In genomic region chr12:98698603-98699463, GRCh38 we compare ENCODE assay signal across 8 cellular contexts. TPM values are rescaled to one million over a fixed set of nuclear protein-coding genes. Genes with fewer than 3 reads are reported as not detected.
DNase-seq lines count a peak whose midpoint lies in the region; ATAC-seq, FAIRE-seq and TF ChIP-seq lines count a peak whose summit lies in the region.

No MANE protein-coding gene starts in this region.

- no peak overlapping the region for H3K4me3 ChIP-seq in esophagus squamous epithelium
- peak overlapping the region in 1 of 2 experiments; percentile 12 for H3K4me3 ChIP-seq in neutrophil (ENCODE audit: low read depth in 1 of 2, low read length in 1 of 2)

- H3K27ac Mint-ChIP-seq in Calu3 (ENCODE audit: unreplicated experiment) (no peak overlapping the region), type B pancreatic cell (no peak overlapping the region)
- peak overlapping the region; percentile 34 for H3K27ac Mint-ChIP-seq in activated CD8-positive, alpha-beta T cell treated with anti-CD3 and anti-CD28 coated beads, Interleukin-2, amount 10 ng/mL, durations not matched to agents 7 days and 5 days

- TF ChIP-seq CTCF in Calu3 (IDR thresholded peaks at IDR 0.05; ENCODE audit: unreplicated experiment) = peak; percentile 59
- TF ChIP-seq CTCF in esophagus squamous epithelium (IDR thresholded peaks at IDR 0.05) = peak in 5 of 6 experiments; percentile 26 to 64 (median 31)
- no peak for TF ChIP-seq CTCF in neutrophil (IDR thresholded peaks at IDR 0.05)
- no peak for TF ChIP-seq CTCF in type B pancreatic cell (conservative IDR thresholded peaks at IDR 0.05)

- H3K36me3 Mint-ChIP-seq in Calu3 (ENCODE audit: insufficient read depth, unreplicated experiment) (no peaks in the 10 kb centered on the region), type B pancreatic cell (peaks cover 28% of the 10 kb centered on the region)
- H3K36me3 Mint-ChIP-seq in activated CD8-positive, alpha-beta T cell treated with anti-CD3 and anti-CD28 coated beads, Interleukin-2, amount 10 ng/mL, durations not matched to agents 7 days and 5 days (ENCODE audit: low read depth) = peaks cover 33% of the 10 kb centered on the region

- H3K4me1 ChIP-seq in esophagus squamous epithelium (peaks cover 0 to 5% (median 0%) of the 10 kb centered on the region in 3 donors), neutrophil (ENCODE audit: control insufficient read depth in 1 of 2, insufficient read depth in 1 of 2, low read depth in 1 of 2, low read length in 1 of 2) (peaks cover 37 to 39% of the 10 kb centered on the region in 2 experiments)

- peak; percentile 96 for ATAC-seq in HG03175 (IDR thresholded peaks at IDR 0.05; ENCODE audit: unreplicated experiment)
- peak; percentile 82 for ATAC-seq in activated CD8-positive, alpha-beta T cell treated with anti-CD3 and anti-CD28 coated beads, Interleukin-2, amount 10 ng/mL, durations not matched to agents 7 days and 5 days

- H3K4me1 Mint-ChIP-seq in Calu3 (ENCODE audit: low read depth, unreplicated experiment) = no peaks in the 10 kb centered on the region
- peaks cover 1% of the 10 kb centered on the region for H3K4me1 Mint-ChIP-seq in activated CD8-positive, alpha-beta T cell treated with anti-CD3 and anti-CD28 coated beads, Interleukin-2, amount 10 ng/mL, durations not matched to agents 7 days and 5 days (ENCODE audit: low read depth)
- H3K4me1 Mint-ChIP-seq in type B pancreatic cell (ENCODE audit: unreplicated experiment) = peaks cover 11% of the 10 kb centered on the region

- H3K36me3 ChIP-seq in esophagus squamous epithelium (peaks cover 0 to 48% (median 0%) of the 10 kb centered on the region in 3 donors), neutrophil (peaks cover 80% of the 10 kb centered on the region)

- BruUV-seq in Calu3 (replicated peaks; lab: Mats Ljungman, UMichigan) = no TSS peak

- H3K9me3 Mint-ChIP-seq in Calu3 (ENCODE audit: low read depth, unreplicated experiment) (no peaks in the 10 kb centered on the region), type B pancreatic cell (no peaks in the 10 kb centered on the region)
- no peaks in the 10 kb centered on the region for H3K9me3 Mint-ChIP-seq in activated CD8-positive, alpha-beta T cell treated with anti-CD3 and anti-CD28 coated beads, Interleukin-2, amount 10 ng/mL, durations not matched to agents 7 days and 5 days (ENCODE audit: insufficient read depth)

- peak; percentile 88 for FAIRE-seq in GM19239 (lab: Jason Lieb, UNC)

- DNase-seq in Calu3 (peak; percentile 49), GM19239 (ENCODE audit: insufficient read length, low spot score) (peak; percentile 25), NCI-H526 treated with DMSO at 0.1 percent for 48 hours (lab: John Stamatoyannopoulos, UW) (peak; percentile 12), esophagus squamous epithelium (lab: John Stamatoyannopoulos, UW) (no peak), type B pancreatic cell (ENCODE audit: extremely low spot score, unreplicated experiment) (no peak)
- peak; percentile 66 for DNase-seq in activated CD8-positive, alpha-beta T cell treated with anti-CD3 and anti-CD28 coated beads, Interleukin-2, amount 10 ng/mL, durations not matched to agents 7 days and 5 days

- CTCF ChIA-PET in Calu3 (lab: Charles Lee) = interaction anchor here (1.9 kb wide), 1 partner anchor 300 kb away, joined by 10 read pairs; no protein-coding TSS in a partner anchor
- CTCF ChIA-PET in activated CD8-positive, alpha-beta T cell treated with anti-CD3 and anti-CD28 coated beads, Interleukin-2, amount 10 ng/mL, durations not matched to agents 7 days and 5 days (lab: Charles Lee) = interaction anchor here (0.7 to 2.0 kb wide), 8 partner anchors 12 to 299 kb away, joined by 3 to 13 read pairs (median 4); no protein-coding TSS in a partner anchor

- TF ChIP-seq POLR2A in esophagus squamous epithelium (IDR thresholded peaks at IDR 0.05) = no peak

- 35 to 42% methylated on average over 6 of the region's 6 CpGs for WGBS in esophagus squamous epithelium, 2 donors

- H3K9me3 ChIP-seq in esophagus squamous epithelium = no peaks in the 10 kb centered on the region
- no peaks in the 10 kb centered on the region for H3K9me3 ChIP-seq in neutrophil

- H3K27ac ChIP-seq in esophagus squamous epithelium (peak overlapping the region in 1 of 4 donors; percentile 21), neutrophil (peak overlapping the region; percentile 73)

- no peaks in the 10 kb centered on the region for H3K27me3 ChIP-seq in esophagus squamous epithelium
- no peaks in the 10 kb centered on the region for H3K27me3 ChIP-seq in neutrophil

- POLR2A ChIA-PET in activated CD8-positive, alpha-beta T cell treated with anti-CD3 and anti-CD28 coated beads, Interleukin-2, amount 10 ng/mL, durations not matched to agents 7 days and 5 days (lab: Charles Lee) = no interaction called here

- H3K27me3 Mint-ChIP-seq in Calu3 (ENCODE audit: unreplicated experiment) (no peaks in the 10 kb centered on the region), type B pancreatic cell (no peaks in the 10 kb centered on the region)
- H3K27me3 Mint-ChIP-seq in activated CD8-positive, alpha-beta T cell treated with anti-CD3 and anti-CD28 coated beads, Interleukin-2, amount 10 ng/mL, durations not matched to agents 7 days and 5 days (ENCODE audit: low read depth) = no peaks in the 10 kb centered on the region

- H3K4me3 Mint-ChIP-seq in Calu3 (ENCODE audit: low read depth, unreplicated experiment) = no peak overlapping the region
- no peak overlapping the region for H3K4me3 Mint-ChIP-seq in activated CD8-positive, alpha-beta T cell treated with anti-CD3 and anti-CD28 coated beads, Interleukin-2, amount 10 ng/mL, durations not matched to agents 7 days and 5 days
- no peak overlapping the region for H3K4me3 Mint-ChIP-seq in type B pancreatic cell

- intact Hi-C loops in Calu3 (cut with micrococcal nuclease; ENCODE audit: unreplicated experiment) = loop anchor here (1.0 to 2.0 kb wide), 2 partner anchors 240 to 299 kb away; no protein-coding TSS in a partner anchor
- intact Hi-C loops in esophagus squamous epithelium (cut with DNase I) = loop anchor here (5.0 kb wide), 1 partner anchor 298 kb away; no protein-coding TSS in a partner anchor

RNA-seq across cellular contexts. Expression of gene APAF1, which starts 53.7 kb away (rescaled TPM):
- 24.7 and 28.5 TPM in 2 replicates for total RNA-seq in Calu3 (2022)
- total RNA-seq in activated CD8-positive, alpha-beta T cell treated with anti-CD3 and anti-CD28 coated beads, Interleukin-2, amount 10 ng/mL, durations not matched to agents 7 days and 5 days = 10 to 100 TPM; 33.4 to 35.9 TPM
- 10 to 100 TPM in 2 of 4 donors, 1 to 10 TPM in 2; 4.1 to 11.1 (median 8.9) TPM for total RNA-seq in esophagus squamous epithelium
- total RNA-seq in type B pancreatic cell (ENCODE audit: low replicate concordance) = 16.7 and 21.7 TPM in 2 replicates

RNA-seq across cellular contexts. Expression of gene IKBIP, which starts 54.2 kb away (rescaled TPM):
- total RNA-seq in Calu3 (2022) (21.7 and 24.7 TPM in 2 replicates), esophagus squamous epithelium (10 to 100 TPM in 1 of 4 donors, 1 to 10 TPM in 3; 2.9 to 10.5 (median 6.3) TPM), type B pancreatic cell (ENCODE audit: low replicate concordance) (8.1 and 16.7 TPM in 2 replicates)
- total RNA-seq in activated CD8-positive, alpha-beta T cell treated with anti-CD3 and anti-CD28 coated beads, Interleukin-2, amount 10 ng/mL, durations not matched to agents 7 days and 5 days = 10 to 100 TPM; 35.4 to 35.8 TPM

Comparison
In these comparisons a context has a peak if more than half of its experiments do, and no peak if none do; other contexts are left out.
1. DNase-seq: peak in Calu3 (single experiment), GM19239 (single experiment), NCI-H526 treated with DMSO at 0.1 percent for 48 hours (single experiment) and activated CD8-positive, alpha-beta T cell treated with anti-CD3 and anti-CD28 coated beads, Interleukin-2, amount 10 ng/mL, durations not matched to agents 7 days and 5 days (single experiment); none in esophagus squamous epithelium (single experiment) and type B pancreatic cell (single experiment).
2. CTCF ChIP-seq: peak in Calu3 (single experiment) and esophagus squamous epithelium (5 of 6); none in neutrophil (single experiment) and type B pancreatic cell (single experiment).